Comparison of ENCODE assay signal across 8 cellular contexts in the genomic region with DNA sequence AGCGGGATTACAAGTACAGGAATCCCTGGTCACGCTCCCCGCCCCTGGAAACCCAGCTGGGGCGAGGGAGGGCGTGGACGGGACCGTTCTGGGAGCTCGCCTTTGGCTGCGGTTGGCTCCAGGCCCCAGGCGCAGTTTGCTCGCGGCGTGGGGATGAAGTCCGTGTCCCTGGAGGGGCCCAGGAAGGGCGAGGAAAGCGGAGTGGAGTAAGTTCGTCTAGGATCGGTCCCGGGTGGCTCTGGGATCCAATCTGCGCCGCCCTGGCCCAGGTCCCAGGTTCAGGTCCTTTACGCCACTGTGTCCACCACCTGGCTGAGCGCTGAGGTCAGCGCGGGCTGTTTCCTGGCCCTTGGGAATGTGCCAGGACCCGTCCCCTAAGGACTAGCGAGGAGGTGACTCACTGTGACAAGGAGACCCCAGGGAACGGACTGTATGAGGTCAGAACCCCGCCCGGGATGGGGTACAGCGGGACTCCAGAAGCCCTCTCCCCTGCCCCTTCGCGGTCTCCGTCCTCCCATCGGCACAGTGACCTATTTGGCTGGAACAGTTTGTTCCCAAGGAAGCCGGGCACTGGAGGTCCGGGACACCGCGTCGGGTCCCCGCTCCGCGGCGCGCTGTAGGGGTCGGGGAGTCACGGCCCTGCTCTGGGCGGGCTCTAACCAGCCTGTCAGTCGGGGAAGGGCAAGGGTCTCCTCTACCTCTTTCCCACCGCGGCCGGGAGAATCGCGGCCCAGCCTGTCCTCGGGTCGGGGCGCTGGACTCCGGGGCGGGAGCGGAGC. TPM values are rescaled to one million over a fixed set of nuclear protein-coding genes. Genes with fewer than 3 reads are reported as not detected.
DNase-seq lines count a peak whose midpoint lies in the region; ATAC-seq and TF ChIP-seq lines count a peak whose summit lies in the region.

No MANE protein-coding gene starts in this region.

- no peak overlapping the region for H3K9ac ChIP-seq in KMS-11
- H3K9ac ChIP-seq in muscle layer of colon (ENCODE audit: low read length): peak overlapping the region; percentile 95

- CTCF ChIA-PET in activated CD8-positive, alpha-beta T cell treated with anti-CD3 and anti-CD28 coated beads, Interleukin-2, amount 10 ng/mL, durations not matched to agents 7 days and 5 days (lab: Charles Lee): interaction anchor here (0.6 to 5.0 kb wide), 22 partner anchors 8 to 339 kb away, joined by 3 to 40 read pairs (median 4); no protein-coding TSS in a partner anchor

- H3K27me3 ChIP-seq in KMS-11 (ENCODE audit: insufficient read depth, low read depth) (peaks cover 46% of the 10 kb centered on the region), muscle layer of colon (ENCODE audit: control insufficient read depth in 1 of 2, insufficient read depth in 2 of 2, low read length in 2 of 2) (no peaks in the 10 kb centered on the region)

- POLR2A ChIA-PET in activated CD8-positive, alpha-beta T cell treated with anti-CD3 and anti-CD28 coated beads, Interleukin-2, amount 10 ng/mL, durations not matched to agents 7 days and 5 days (lab: Charles Lee): interaction anchor here (0.6 to 1.6 kb wide), 10 partner anchors 11 to 1276 kb away, joined by 3 to 5 read pairs (median 3); no protein-coding TSS in a partner anchor

- H3K27ac ChIP-seq in KMS-11: no peak overlapping the region
- H3K27ac ChIP-seq in muscle layer of colon (ENCODE audit: low read depth, low read length): peak overlapping the region; percentile 99

- H3K4me3 Mint-ChIP-seq in activated CD8-positive, alpha-beta T cell treated with anti-CD3 and anti-CD28 coated beads, Interleukin-2, amount 10 ng/mL, durations not matched to agents 7 days and 5 days: peak overlapping the region; percentile 89
- H3K4me3 Mint-ChIP-seq in type B pancreatic cell: peak overlapping the region; percentile 96

- DNase-seq in DMS79 treated with DMSO at 0.1 percent for 48 hours (lab: John Stamatoyannopoulos, UW) (peak; percentile 46), erythroblast (lab: John Stamatoyannopoulos, UW) (peak; percentile 36 to 67), type B pancreatic cell (ENCODE audit: extremely low spot score, unreplicated experiment) (no peak), NCI-H2227 treated with DMSO at 0.1 percent for 48 hours (lab: John Stamatoyannopoulos, UW) (no peak)
- peak; percentile 42 for DNase-seq in activated CD8-positive, alpha-beta T cell treated with anti-CD3 and anti-CD28 coated beads, Interleukin-2, amount 10 ng/mL, durations not matched to agents 7 days and 5 days

- no peak for TF ChIP-seq CTCF in KMS-11 (conservative IDR thresholded peaks at IDR 0.05; ENCODE audit: low read depth, low read length)
- no peak for TF ChIP-seq CTCF in type B pancreatic cell (conservative IDR thresholded peaks at IDR 0.05)

- peaks cover 16% of the 10 kb centered on the region for H3K4me1 ChIP-seq in KMS-11 (ENCODE audit: low read depth, poor library complexity, severe bottlenecking)
- peaks cover 34% of the 10 kb centered on the region for H3K4me1 ChIP-seq in muscle layer of colon (ENCODE audit: insufficient read depth, low read length)

- H3K9me3 ChIP-seq in muscle layer of colon (ENCODE audit: low read length): no peaks in the 10 kb centered on the region

- peaks cover 70% of the 10 kb centered on the region for H3K4me1 Mint-ChIP-seq in activated CD8-positive, alpha-beta T cell treated with anti-CD3 and anti-CD28 coated beads, Interleukin-2, amount 10 ng/mL, durations not matched to agents 7 days and 5 days (ENCODE audit: low read depth)
- peaks cover 30% of the 10 kb centered on the region for H3K4me1 Mint-ChIP-seq in type B pancreatic cell (ENCODE audit: unreplicated experiment)

- peaks cover 27% of the 10 kb centered on the region for H3K36me3 Mint-ChIP-seq in activated CD8-positive, alpha-beta T cell treated with anti-CD3 and anti-CD28 coated beads, Interleukin-2, amount 10 ng/mL, durations not matched to agents 7 days and 5 days (ENCODE audit: low read depth)
- no peaks in the 10 kb centered on the region for H3K36me3 Mint-ChIP-seq in type B pancreatic cell

- no peaks in the 10 kb centered on the region for H3K27me3 Mint-ChIP-seq in activated CD8-positive, alpha-beta T cell treated with anti-CD3 and anti-CD28 coated beads, Interleukin-2, amount 10 ng/mL, durations not matched to agents 7 days and 5 days (ENCODE audit: low read depth)
- H3K27me3 Mint-ChIP-seq in type B pancreatic cell: peaks cover 21% of the 10 kb centered on the region

- TF ChIP-seq POLR2A in erythroblast (IDR thresholded peaks at IDR 0.05; ENCODE audit: low read length): no peak

- peak overlapping the region; percentile 94 for H3K4me2 ChIP-seq in KMS-11

- no peaks in the 10 kb centered on the region for H4K20me1 ChIP-seq in KMS-11 (ENCODE audit: insufficient read depth)

- no peaks in the 10 kb centered on the region for H3K79me2 ChIP-seq in KMS-11 (ENCODE audit: insufficient read depth, low read depth)

- H3K4me3 ChIP-seq in KMS-11 (IDR thresholded peaks at IDR 0.05; ENCODE audit: insufficient read depth, low read depth, low read length) (no peak overlapping the region), muscle layer of colon (ENCODE audit: low read depth in 1 of 2, low read length in 2 of 2) (peak overlapping the region; percentile 75 to 92)

- H3K9me3 Mint-ChIP-seq in activated CD8-positive, alpha-beta T cell treated with anti-CD3 and anti-CD28 coated beads, Interleukin-2, amount 10 ng/mL, durations not matched to agents 7 days and 5 days (ENCODE audit: insufficient read depth): no peaks in the 10 kb centered on the region
- no peaks in the 10 kb centered on the region for H3K9me3 Mint-ChIP-seq in type B pancreatic cell

- ATAC-seq in activated CD8-positive, alpha-beta T cell treated with anti-CD3 and anti-CD28 coated beads, Interleukin-2, amount 10 ng/mL, durations not matched to agents 7 days and 5 days: peak; percentile 0
- no peak for ATAC-seq in GM21526 (IDR thresholded peaks at IDR 0.05; ENCODE audit: low FRiP score, unreplicated experiment)

- no peaks in the 10 kb centered on the region for H3K36me3 ChIP-seq in KMS-11 (ENCODE audit: insufficient read depth)
- H3K36me3 ChIP-seq in muscle layer of colon (ENCODE audit: insufficient read depth, low read length): peaks cover 7% of the 10 kb centered on the region

- peak overlapping the region; percentile 54 for H2AFZ ChIP-seq in KMS-11 (ENCODE audit: low read depth)

- peak overlapping the region; percentile 90 for H3K27ac Mint-ChIP-seq in activated CD8-positive, alpha-beta T cell treated with anti-CD3 and anti-CD28 coated beads, Interleukin-2, amount 10 ng/mL, durations not matched to agents 7 days and 5 days
- peak overlapping the region; percentile 98 for H3K27ac Mint-ChIP-seq in type B pancreatic cell

RNA-seq across cellular contexts. Expression of a gene that starts 0.7 kb away (rescaled TPM):
- total RNA-seq in activated CD8-positive, alpha-beta T cell treated with anti-CD3 and anti-CD28 coated beads, Interleukin-2, amount 10 ng/mL, durations not matched to agents 7 days and 5 days: 10 to 100 TPM; 43.4 to 44.2 TPM
- 76.3 and 185 TPM in 2 replicates for total RNA-seq in type B pancreatic cell (ENCODE audit: low replicate concordance)

RNA-seq across cellular contexts. Expression of a gene that starts 18.4 kb away (rescaled TPM):
- not detected for total RNA-seq in activated CD8-positive, alpha-beta T cell treated with anti-CD3 and anti-CD28 coated beads, Interleukin-2, amount 10 ng/mL, durations not matched to agents 7 days and 5 days
- total RNA-seq in type B pancreatic cell (ENCODE audit: low replicate concordance): 0.07 TPM in 1 of 2 replicates, not detected in the other

Comparison
In these comparisons a context has a peak if more than half of its experiments do, and no peak if none do; other contexts are left out.
1. DNase-seq: peak in DMS79 treated with DMSO at 0.1 percent for 48 hours (single experiment), activated CD8-positive, alpha-beta T cell treated with anti-CD3 and anti-CD28 coated beads, Interleukin-2, amount 10 ng/mL, durations not matched to agents 7 days and 5 days (single experiment) and erythroblast (2 of 2); none in type B pancreatic cell (single experiment) and NCI-H2227 treated with DMSO at 0.1 percent for 48 hours (single experiment).